8 cellular contexts compared by ENCODE assay signal in the genomic region with DNA sequence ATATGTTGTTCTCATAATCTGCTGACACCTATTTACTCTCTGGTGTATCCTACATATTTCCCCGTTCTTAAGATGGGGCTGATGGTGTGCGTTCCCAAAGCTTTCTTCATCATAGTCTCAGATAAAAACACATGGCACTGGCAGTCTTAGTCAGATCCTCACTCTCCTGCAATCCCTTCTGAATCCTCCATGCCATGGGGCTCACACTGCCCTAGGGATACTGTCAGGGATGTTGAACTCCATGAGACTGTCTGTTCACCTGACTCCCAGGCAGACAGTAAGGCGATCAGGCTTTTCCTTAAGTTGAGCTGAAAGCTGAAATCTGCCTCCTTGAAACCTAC.
DNase-seq lines count a peak whose midpoint lies in the region; ATAC-seq and TF ChIP-seq lines count a peak whose summit lies in the region.

No MANE protein-coding gene starts in this region.

- CTCF ChIA-PET in A673 (lab: Charles Lee) = interaction anchor here (0.5 kb wide), 1 partner anchor 108 kb away, joined by 4 read pairs; no protein-coding TSS in a partner anchor

- TF ChIP-seq CTCF in A673 (conservative IDR thresholded peaks at IDR 0.05; ENCODE audit: low read depth, low read length) (no peak), right atrium auricular region (IDR thresholded peaks at IDR 0.05) (no peak), upper lobe of left lung (IDR thresholded peaks at IDR 0.05) (no peak)

- H3K4me1 ChIP-seq in A673 (ENCODE audit: insufficient read depth, low read length, poor library complexity, severe bottlenecking) = peaks cover 81% of the 10 kb centered on the region
- H3K4me1 ChIP-seq in right atrium auricular region = peaks cover 0 to 44% of the 10 kb centered on the region in 2 donors
- H3K4me1 ChIP-seq in upper lobe of left lung = peaks cover 24 to 43% (median 36%) of the 10 kb centered on the region in 4 donors

- POLR2A ChIA-PET in A673 (lab: Charles Lee; ENCODE audit: low non-redundant PET) = no interaction called here

- ATAC-seq in GM21723 (IDR thresholded peaks at IDR 0.05; ENCODE audit: unreplicated experiment) (peak; percentile 20), SK-N-SH treated with all-trans-retinoic acid at 6 μM for 48 hours (peak; percentile 43), upper lobe of left lung (ENCODE audit: low FRiP score in 2 of 2) (peak; percentile 19 to 62)

- H3K9me3 ChIP-seq in A673 (ENCODE audit: low read depth, low read length, poor library complexity, severe bottlenecking) = no peaks in the 10 kb centered on the region
- no peaks in the 10 kb centered on the region for H3K9me3 ChIP-seq in right atrium auricular region
- H3K9me3 ChIP-seq in upper lobe of left lung = no peaks in the 10 kb centered on the region

- TF ChIP-seq POLR2A in upper lobe of left lung (IDR thresholded peaks at IDR 0.05) = no peak

- TSS peak; percentile 97 for BruUV-seq in A673 (replicated peaks; lab: Mats Ljungman, UMichigan)

- H3K36me3 ChIP-seq in A673 (ENCODE audit: insufficient read depth, low read length, poor library complexity, severe bottlenecking) = no peaks in the 10 kb centered on the region
- no peaks in the 10 kb centered on the region for H3K36me3 ChIP-seq in right atrium auricular region
- no peaks in the 10 kb centered on the region for H3K36me3 ChIP-seq in upper lobe of left lung

- TF ChIP-seq EP300 in upper lobe of left lung (IDR thresholded peaks at IDR 0.05) = no peak

- H3K4me3 ChIP-seq in A673 (ENCODE audit: low read depth, low read length, poor library complexity, severe bottlenecking) (no peak overlapping the region), right atrium auricular region (no peak overlapping the region), upper lobe of left lung (no peak overlapping the region)

- peak overlapping the region; percentile 80 for H3K27ac ChIP-seq in A673 (ENCODE audit: low read depth, low read length, poor library complexity, severe bottlenecking)
- peak overlapping the region; percentile 54 to 70 for H3K27ac ChIP-seq in right atrium auricular region
- peak overlapping the region in 3 of 4 donors; percentile 55 to 72 (median 58) for H3K27ac ChIP-seq in upper lobe of left lung

- intact Hi-C loops in A673 (cut with micrococcal nuclease; ENCODE audit: unreplicated experiment) = no loop called here

- H3K27me3 ChIP-seq in A673 (replicated peaks; ENCODE audit: insufficient read depth, low read depth, low read length, poor library complexity) (no peaks in the 10 kb centered on the region), right atrium auricular region (no peaks in the 10 kb centered on the region), upper lobe of left lung (no peaks in the 10 kb centered on the region)

- no peak for DNase-seq in A673 (ENCODE audit: low spot score)
- no peak for DNase-seq in right atrium auricular region (ENCODE audit: low spot score)
- no peak for DNase-seq in upper lobe of left lung
- no peak for DNase-seq in Ammon's horn (ENCODE audit: low spot score)
- DNase-seq in A172 (ENCODE audit: low spot score) = no peak
- no peak for DNase-seq in GM19240 (ENCODE audit: insufficient read length, low spot score)

- 64 to 82% methylated on average over 3 of the region's 3 CpGs for WGBS in upper lobe of left lung, 2 donors

TF ChIP-seq in SK-N-SH treated with all-trans-retinoic acid at 6 μM for 48 hours, 23 proteins besides CTCF, POLR2A, EP300 and RAD21:
- TF ChIP-seq RARB (CRISPR knock-in tag; IDR thresholded peaks at IDR 0.05) (no peak), ISL1 (CRISPR knock-in tag; IDR thresholded peaks at IDR 0.05) (no peak), ZNF70 (CRISPR knock-in tag; IDR thresholded peaks at IDR 0.05) (no peak), ZFP30 (CRISPR knock-in tag; IDR thresholded peaks at IDR 0.05) (no peak), GLIS3 (CRISPR knock-in tag; IDR thresholded peaks at IDR 0.05) (no peak), OSR1 (CRISPR knock-in tag; IDR thresholded peaks at IDR 0.05) (no peak), ZNF8 (CRISPR knock-in tag; IDR thresholded peaks at IDR 0.05) (no peak), POU6F1 (CRISPR knock-in tag; IDR thresholded peaks at IDR 0.05; ENCODE audit: borderline replicate concordance, low read depth) (no peak), ZFP3 (CRISPR knock-in tag; IDR thresholded peaks at IDR 0.05) (no peak), SNAI2 (CRISPR knock-in tag; IDR thresholded peaks at IDR 0.05) (no peak), ZC3H10 (CRISPR knock-in tag; IDR thresholded peaks at IDR 0.05) (no peak), PPARA (CRISPR knock-in tag; IDR thresholded peaks at IDR 0.05; ENCODE audit: borderline replicate concordance) (no peak), ZNF565 (CRISPR knock-in tag; conservative IDR thresholded peaks at IDR 0.05; ENCODE audit: low read depth) (no peak), TOX (CRISPR knock-in tag; IDR thresholded peaks at IDR 0.05; ENCODE audit: borderline replicate concordance) (no peak), TCF4 (CRISPR knock-in tag; IDR thresholded peaks at IDR 0.05; ENCODE audit: borderline replicate concordance) (no peak), ESRRG (CRISPR knock-in tag; IDR thresholded peaks at IDR 0.05) (no peak)
- TF ChIP-seq, protein P1, sequence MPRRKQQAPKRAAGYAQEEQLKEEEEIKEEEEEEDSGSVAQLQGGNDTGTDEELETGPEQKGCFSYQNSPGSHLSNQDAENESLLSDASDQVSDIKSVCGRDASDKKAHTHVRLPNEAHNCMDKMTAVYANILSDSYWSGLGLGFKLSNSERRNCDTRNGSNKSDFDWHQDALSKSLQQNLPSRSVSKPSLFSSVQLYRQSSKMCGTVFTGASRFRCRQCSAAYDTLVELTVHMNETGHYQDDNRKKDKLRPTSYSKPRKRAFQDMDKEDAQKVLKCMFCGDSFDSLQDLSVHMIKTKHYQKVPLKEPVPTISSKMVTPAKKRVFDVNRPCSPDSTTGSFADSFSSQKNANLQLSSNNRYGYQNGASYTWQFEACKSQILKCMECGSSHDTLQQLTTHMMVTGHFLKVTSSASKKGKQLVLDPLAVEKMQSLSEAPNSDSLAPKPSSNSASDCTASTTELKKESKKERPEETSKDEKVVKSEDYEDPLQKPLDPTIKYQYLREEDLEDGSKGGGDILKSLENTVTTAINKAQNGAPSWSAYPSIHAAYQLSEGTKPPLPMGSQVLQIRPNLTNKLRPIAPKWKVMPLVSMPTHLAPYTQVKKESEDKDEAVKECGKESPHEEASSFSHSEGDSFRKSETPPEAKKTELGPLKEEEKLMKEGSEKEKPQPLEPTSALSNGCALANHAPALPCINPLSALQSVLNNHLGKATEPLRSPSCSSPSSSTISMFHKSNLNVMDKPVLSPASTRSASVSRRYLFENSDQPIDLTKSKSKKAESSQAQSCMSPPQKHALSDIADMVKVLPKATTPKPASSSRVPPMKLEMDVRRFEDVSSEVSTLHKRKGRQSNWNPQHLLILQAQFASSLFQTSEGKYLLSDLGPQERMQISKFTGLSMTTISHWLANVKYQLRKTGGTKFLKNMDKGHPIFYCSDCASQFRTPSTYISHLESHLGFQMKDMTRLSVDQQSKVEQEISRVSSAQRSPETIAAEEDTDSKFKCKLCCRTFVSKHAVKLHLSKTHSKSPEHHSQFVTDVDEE (CRISPR knock-in tag; IDR thresholded peaks at IDR 0.05) = no peak
- TF ChIP-seq, protein P2, sequence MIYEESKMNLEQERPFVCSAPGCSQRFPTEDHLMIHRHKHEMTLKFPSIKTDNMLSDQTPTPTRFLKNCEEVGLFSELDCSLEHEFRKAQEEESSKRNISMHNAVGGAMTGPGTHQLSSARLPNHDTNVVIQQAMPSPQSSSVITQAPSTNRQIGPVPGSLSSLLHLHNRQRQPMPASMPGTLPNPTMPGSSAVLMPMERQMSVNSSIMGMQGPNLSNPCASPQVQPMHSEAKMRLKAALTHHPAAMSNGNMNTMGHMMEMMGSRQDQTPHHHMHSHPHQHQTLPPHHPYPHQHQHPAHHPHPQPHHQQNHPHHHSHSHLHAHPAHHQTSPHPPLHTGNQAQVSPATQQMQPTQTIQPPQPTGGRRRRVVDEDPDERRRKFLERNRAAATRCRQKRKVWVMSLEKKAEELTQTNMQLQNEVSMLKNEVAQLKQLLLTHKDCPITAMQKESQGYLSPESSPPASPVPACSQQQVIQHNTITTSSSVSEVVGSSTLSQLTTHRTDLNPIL (CRISPR knock-in tag; IDR thresholded peaks at IDR 0.05; ENCODE audit: low read depth) = no peak
- TF ChIP-seq, protein P3, sequence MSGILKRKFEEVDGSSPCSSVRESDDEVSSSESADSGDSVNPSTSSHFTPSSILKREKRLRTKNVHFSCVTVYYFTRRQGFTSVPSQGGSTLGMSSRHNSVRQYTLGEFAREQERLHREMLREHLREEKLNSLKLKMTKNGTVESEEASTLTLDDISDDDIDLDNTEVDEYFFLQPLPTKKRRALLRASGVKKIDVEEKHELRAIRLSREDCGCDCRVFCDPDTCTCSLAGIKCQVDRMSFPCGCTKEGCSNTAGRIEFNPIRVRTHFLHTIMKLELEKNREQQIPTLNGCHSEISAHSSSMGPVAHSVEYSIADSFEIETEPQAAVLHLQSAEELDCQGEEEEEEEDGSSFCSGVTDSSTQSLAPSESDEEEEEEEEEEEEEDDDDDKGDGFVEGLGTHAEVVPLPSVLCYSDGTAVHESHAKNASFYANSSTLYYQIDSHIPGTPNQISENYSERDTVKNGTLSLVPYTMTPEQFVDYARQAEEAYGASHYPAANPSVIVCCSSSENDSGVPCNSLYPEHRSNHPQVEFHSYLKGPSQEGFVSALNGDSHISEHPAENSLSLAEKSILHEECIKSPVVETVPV (CRISPR knock-in tag; IDR thresholded peaks at IDR 0.05) = no peak
